Comparison of ENCODE assay signal across 9 cellular contexts in genomic region chr14:61343991-61344405, GRCh38. TPM values are rescaled to one million over a fixed set of nuclear protein-coding genes. Genes with fewer than 3 reads are reported as not detected.
DNase-seq lines count a peak whose midpoint lies in the region; ATAC-seq, FAIRE-seq and TF ChIP-seq lines count a peak whose summit lies in the region.
"Had no signal": no experiment of that assay in that cellular context is flagged by ENCODE, and none has a peak within 500 bp of the region (broad histone marks: within the 10 kb centered on the region; RNA-seq: fewer than 3 reads in every experiment).

No MANE protein-coding gene starts in this region.

- POLR2A ChIA-PET in CD8-positive, alpha-beta memory T cell (lab: Charles Lee) = interaction anchor here (0.7 to 1.5 kb wide), 4 partner anchors 12 to 59 kb away, joined by 3 to 7 read pairs (median 3); no protein-coding TSS in a partner anchor
- POLR2A ChIA-PET in endothelial cell of umbilical vein (lab: Charles Lee) = interaction anchor here (1.3 kb wide), 1 partner anchor 12 kb away, joined by 3 read pairs; no protein-coding TSS in a partner anchor

- peak overlapping the region; percentile 96 to 99 (median 98) for H3K27ac Mint-ChIP-seq in CD8-positive, alpha-beta memory T cell
- peak overlapping the region; percentile 95 for H3K27ac Mint-ChIP-seq in activated CD4-positive, alpha-beta T cell treated with anti-CD3 and anti-CD28 coated beads, Interleukin-2, amount 10 ng/mL, durations not matched to agents 24 days and 14 days
- no peak overlapping the region for H3K27ac Mint-ChIP-seq in progenitor cell of endocrine pancreas

- no peaks in the 10 kb centered on the region for H4K20me1 ChIP-seq in endothelial cell of umbilical vein (replicated peaks; ENCODE audit: control insufficient read depth, extremely low read depth, insufficient read depth, low read length)

- H3K27ac ChIP-seq in CD8-positive, alpha-beta memory T cell (ENCODE audit: low read depth, low read length) = peak overlapping the region; percentile 19
- H3K27ac ChIP-seq in endothelial cell of umbilical vein (ENCODE audit: insufficient read depth, low read depth, low read length) (peak overlapping the region; percentile 27), skeletal muscle tissue (ENCODE audit: low read depth, low read length) (peak overlapping the region; percentile 52)

- no peaks in the 10 kb centered on the region for H3K36me3 ChIP-seq in CD8-positive, alpha-beta memory T cell (ENCODE audit: insufficient read depth, low read length)
- H3K36me3 ChIP-seq in endothelial cell of umbilical vein (ENCODE audit: control insufficient read depth in 2 of 2, extremely low read depth in 1 of 2, insufficient read depth in 2 of 2, low read length in 2 of 2) (no peaks in the 10 kb centered on the region), skeletal muscle tissue (ENCODE audit: control insufficient read depth in 3 of 3, insufficient read depth in 3 of 3, low read length in 3 of 3) (no peaks in the 10 kb centered on the region)

- peaks cover 86% of the 10 kb centered on the region for H3K79me2 ChIP-seq in endothelial cell of umbilical vein (ENCODE audit: control insufficient read depth, insufficient read depth, low read length)

- peak overlapping the region; percentile 77 to 90 (median 83) for H3K4me3 Mint-ChIP-seq in CD8-positive, alpha-beta memory T cell
- peak overlapping the region; percentile 83 for H3K4me3 Mint-ChIP-seq in activated CD4-positive, alpha-beta T cell treated with anti-CD3 and anti-CD28 coated beads, Interleukin-2, amount 10 ng/mL, durations not matched to agents 24 days and 14 days
- H3K4me3 Mint-ChIP-seq in progenitor cell of endocrine pancreas (ENCODE audit: low read depth) = no peak overlapping the region

- dilution Hi-C loops in endothelial cell of umbilical vein (cut with MboI; ENCODE audit: extremely low pct_ligation_motif_present, low sequenced_read_pairs) = no loop called here

- no peaks in the 10 kb centered on the region for H3K27me3 Mint-ChIP-seq in CD8-positive, alpha-beta memory T cell
- H3K27me3 Mint-ChIP-seq in activated CD4-positive, alpha-beta T cell treated with anti-CD3 and anti-CD28 coated beads, Interleukin-2, amount 10 ng/mL, durations not matched to agents 24 days and 14 days = no peaks in the 10 kb centered on the region
- H3K27me3 Mint-ChIP-seq in progenitor cell of endocrine pancreas = peaks cover 3% of the 10 kb centered on the region

- H3K9me3 ChIP-seq in CD8-positive, alpha-beta memory T cell (ENCODE audit: low read length) = no peaks in the 10 kb centered on the region
- H3K9me3 ChIP-seq in endothelial cell of umbilical vein (replicated peaks; ENCODE audit: control insufficient read depth, insufficient read depth, low read length) (no peaks in the 10 kb centered on the region), skeletal muscle tissue (ENCODE audit: control insufficient read depth in 3 of 3, low read length in 3 of 3) (no peaks in the 10 kb centered on the region)

- H3K36me3 Mint-ChIP-seq in CD8-positive, alpha-beta memory T cell = peaks cover 0 to 41% (median 12%) of the 10 kb centered on the region in 3 donors
- H3K36me3 Mint-ChIP-seq in activated CD4-positive, alpha-beta T cell treated with anti-CD3 and anti-CD28 coated beads, Interleukin-2, amount 10 ng/mL, durations not matched to agents 24 days and 14 days (ENCODE audit: low read depth) = peaks cover 37% of the 10 kb centered on the region
- H3K36me3 Mint-ChIP-seq in progenitor cell of endocrine pancreas (ENCODE audit: insufficient read depth) = no peaks in the 10 kb centered on the region

- H2AFZ ChIP-seq in endothelial cell of umbilical vein (ENCODE audit: low read depth, low read length) = no peak overlapping the region

- TF ChIP-seq CTCF in endothelial cell of umbilical vein (IDR thresholded peaks at IDR 0.05; ENCODE audit: extremely low read depth in 1 of 2, insufficient read depth in 1 of 2, low read depth in 1 of 2, low read length in 2 of 2) (no peak), progenitor cell of endocrine pancreas (IDR thresholded peaks at IDR 0.05; ENCODE audit: unreplicated experiment) (no peak)

- H3K9me3 Mint-ChIP-seq in CD8-positive, alpha-beta memory T cell = no peaks in the 10 kb centered on the region
- H3K9me3 Mint-ChIP-seq in activated CD4-positive, alpha-beta T cell treated with anti-CD3 and anti-CD28 coated beads, Interleukin-2, amount 10 ng/mL, durations not matched to agents 24 days and 14 days = peaks cover 7% of the 10 kb centered on the region
- H3K9me3 Mint-ChIP-seq in progenitor cell of endocrine pancreas (ENCODE audit: low read depth) = no peaks in the 10 kb centered on the region

- no peak for ATAC-seq in GM18517 (IDR thresholded peaks at IDR 0.05; ENCODE audit: unreplicated experiment)

- H3K9ac ChIP-seq in endothelial cell of umbilical vein (replicated peaks; ENCODE audit: extremely low read depth, insufficient read depth, low read length) = peak overlapping the region; percentile 8
- H3K9ac ChIP-seq in skeletal muscle tissue (ENCODE audit: low read depth in 1 of 3, low read length in 3 of 3) = no peak overlapping the region

- FAIRE-seq in endothelial cell of umbilical vein (lab: Jason Lieb, UNC) = no peak

- BruUV-seq in endothelial cell of umbilical vein (replicated peaks; lab: Mats Ljungman, UMichigan) = no TSS peak

- peaks cover 96 to 97% (median 97%) of the 10 kb centered on the region in 3 donors for H3K4me1 Mint-ChIP-seq in CD8-positive, alpha-beta memory T cell
- peaks cover 80% of the 10 kb centered on the region for H3K4me1 Mint-ChIP-seq in activated CD4-positive, alpha-beta T cell treated with anti-CD3 and anti-CD28 coated beads, Interleukin-2, amount 10 ng/mL, durations not matched to agents 24 days and 14 days
- H3K4me1 Mint-ChIP-seq in progenitor cell of endocrine pancreas (ENCODE audit: low read depth) = peaks cover 10% of the 10 kb centered on the region

- peaks cover 94% of the 10 kb centered on the region for H3K4me1 ChIP-seq in CD8-positive, alpha-beta memory T cell (ENCODE audit: insufficient read depth, low read length)
- H3K4me1 ChIP-seq in endothelial cell of umbilical vein (ENCODE audit: control insufficient read depth, extremely low read depth, insufficient read depth, low read length) (peaks cover 78% of the 10 kb centered on the region), skeletal muscle tissue (ENCODE audit: control insufficient read depth in 3 of 3, insufficient read depth in 3 of 3, low read length in 3 of 3) (peaks cover 12 to 25% (median 17%) of the 10 kb centered on the region in 3 donors)

- H3K4me2 ChIP-seq in endothelial cell of umbilical vein (ENCODE audit: insufficient read depth, low read length) = peak overlapping the region; percentile 3

- H3K9me1 ChIP-seq in endothelial cell of umbilical vein (replicated peaks; ENCODE audit: control insufficient read depth, extremely low read depth, insufficient read depth, low read length) = no peaks in the 10 kb centered on the region

- H3K27me3 ChIP-seq in CD8-positive, alpha-beta memory T cell (ENCODE audit: insufficient read depth, low read length, poor library complexity, severe bottlenecking) = no peaks in the 10 kb centered on the region
- no peaks in the 10 kb centered on the region for H3K27me3 ChIP-seq in endothelial cell of umbilical vein (ENCODE audit: control insufficient read depth in 2 of 2, insufficient read depth in 2 of 2, low read length in 2 of 2)
- H3K27me3 ChIP-seq in skeletal muscle tissue (ENCODE audit: control insufficient read depth in 3 of 3, insufficient read depth in 3 of 3, low read length in 3 of 3) = no peaks in the 10 kb centered on the region

- intact Hi-C loops in activated CD4-positive, alpha-beta T cell treated with anti-CD3 and anti-CD28 coated beads, Interleukin-2, amount 10 ng/mL, durations not matched to agents 24 days and 14 days (cut with micrococcal nuclease) = loop anchor here (2.0 to 10.0 kb wide), 6 partner anchors 45 to 318 kb away; no protein-coding TSS in a partner anchor
- intact Hi-C loops in endothelial cell of umbilical vein (cut with micrococcal nuclease) = loop anchor here (1.0 kb wide), 1 partner anchor 22 kb away; no protein-coding TSS in a partner anchor

- TF ChIP-seq POLR2A in endothelial cell of umbilical vein (IDR thresholded peaks at IDR 0.05; ENCODE audit: low read depth, low read length) = no peak

- CTCF ChIA-PET in CD8-positive, alpha-beta memory T cell (lab: Charles Lee) = interaction anchor here (0.9 to 2.3 kb wide), 9 partner anchors 9 to 108 kb away, joined by 3 to 7 read pairs (median 3); partner anchors contain the start of gene PRKCH
- CTCF ChIA-PET in endothelial cell of umbilical vein (lab: Charles Lee) = interaction anchor here (1.0 to 3.0 kb wide), 3 partner anchors 10 to 117 kb away, joined by 3 to 17 read pairs (median 5); no protein-coding TSS in a partner anchor

- peak overlapping the region; percentile 45 for H3K4me3 ChIP-seq in CD8-positive, alpha-beta memory T cell (ENCODE audit: low read length)
- H3K4me3 ChIP-seq in endothelial cell of umbilical vein (replicated peaks in 1 of 3; ENCODE audit: insufficient read depth in 1 of 3, low read depth in 1 of 3, low read length in 3 of 3) (no peak overlapping the region), skeletal muscle tissue (ENCODE audit: low read length in 3 of 3) (no peak overlapping the region)

- peak in 1 of 5 donors; percentile 51 for DNase-seq in CD8-positive, alpha-beta memory T cell
- DNase-seq in activated CD4-positive, alpha-beta T cell treated with anti-CD3 and anti-CD28 coated beads, Interleukin-2, amount 10 ng/mL, durations not matched to agents 24 days and 14 days = peak; percentile 82
- DNase-seq in endothelial cell of umbilical vein (ENCODE audit: low read depth, low spot score) = no peak
- no peak for DNase-seq in KG1 (lab: John Stamatoyannopoulos, UW)
- DNase-seq in C1 segment of cervical spinal cord (lab: John Stamatoyannopoulos, UW) = no peak
- DNase-seq in progenitor cell of endocrine pancreas (ENCODE audit: low spot score, unreplicated experiment) = no peak
- DNase-seq: Kasumi-1 had no signal

TF ChIP-seq in endothelial cell of umbilical vein, 7 proteins besides CTCF, POLR2A, EP300 and RAD21 (continues in another document):
- TF ChIP-seq MYC (IDR thresholded peaks at IDR 0.05; ENCODE audit: low read depth, low read length) = no peak

RNA-seq across cellular contexts. Expression of gene PRKCH, which starts 22.6 kb away (rescaled TPM):
- 100 to 1,000 TPM; 165 to 166 TPM for total RNA-seq in CD8-positive, alpha-beta memory T cell
- polyA plus RNA-seq in CD8-positive, alpha-beta memory T cell = 369 TPM
- 108 and 118 TPM in 2 replicates for total RNA-seq in activated CD4-positive, alpha-beta T cell treated with anti-CD3 and anti-CD28 coated beads, Interleukin-2, amount 10 ng/mL, durations not matched to agents 24 days and 14 days
- total RNA-seq in endothelial cell of umbilical vein = 101 and 103 TPM in 2 replicates
- polyA plus RNA-seq in endothelial cell of umbilical vein = 97.7 and 100 TPM in 2 replicates
- 113 and 120 TPM in 2 replicates for polyA plus RNA-seq in endothelial cell of umbilical vein (2011; cell fraction: cytosol; rRNA removed)
- polyA plus RNA-seq in endothelial cell of umbilical vein (2011; cell fraction: nucleus; rRNA removed) = 105 and 108 TPM in 2 replicates
- 54.4 and 93.2 TPM in 2 replicates for polyA plus RNA-seq in endothelial cell of umbilical vein (2012)
- polyA minus RNA-seq in endothelial cell of umbilical vein = 323 and 360 TPM in 2 replicates
- polyA minus RNA-seq in endothelial cell of umbilical vein (2011; cell fraction: cytosol; rRNA and poly(A)+ RNA removed) = 1.2 TPM
- 293 and 389 TPM in 2 replicates for polyA minus RNA-seq in endothelial cell of umbilical vein (2011; cell fraction: nucleus; rRNA and poly(A)+ RNA removed)
- 32.4 TPM for total RNA-seq in skeletal muscle tissue
- 4.5 and 5.1 TPM in 2 replicates for total RNA-seq in progenitor cell of endocrine pancreas
